ENCODE assay signal across 1 cellular context in the genomic region with DNA sequence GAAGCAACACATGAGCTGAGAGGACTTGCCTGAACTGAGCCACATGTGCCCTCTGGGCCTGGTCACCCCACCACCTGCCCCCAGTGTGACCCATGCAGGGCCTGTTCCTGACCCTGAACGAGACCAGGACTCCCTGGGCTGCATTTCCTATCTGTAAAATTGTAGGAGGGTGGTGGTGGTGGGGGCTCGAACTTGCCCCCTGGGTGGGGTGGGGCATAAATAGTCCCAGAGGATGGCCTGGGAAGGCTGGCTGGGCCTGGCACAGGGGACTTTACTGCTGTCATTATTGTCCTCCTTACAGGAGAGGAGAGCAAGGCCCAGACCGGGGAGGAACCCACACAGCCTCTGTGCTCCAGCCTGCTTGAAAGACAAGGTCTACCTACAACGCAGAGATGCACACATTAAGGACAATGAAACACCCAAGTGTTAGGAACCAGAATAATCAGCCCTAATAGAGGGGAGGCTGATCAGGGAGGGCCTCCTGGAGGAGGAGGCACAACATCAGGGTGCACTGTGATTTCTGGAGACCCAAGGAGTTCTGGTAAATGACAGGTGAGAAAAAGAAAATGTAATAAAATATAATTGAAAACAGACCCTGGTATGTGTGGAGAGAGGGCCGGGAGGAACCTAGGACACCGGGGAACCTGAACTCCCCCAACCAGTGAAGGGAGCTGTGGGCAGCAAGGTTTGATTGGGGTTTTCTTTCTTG.
TF ChIP-seq lines count a peak whose summit lies in the region.

No MANE protein-coding gene starts in this region.

TF ChIP-seq in IMR-90, 13 proteins besides CTCF, POLR2A, EP300 and RAD21:
- TF ChIP-seq, protein P1, sequence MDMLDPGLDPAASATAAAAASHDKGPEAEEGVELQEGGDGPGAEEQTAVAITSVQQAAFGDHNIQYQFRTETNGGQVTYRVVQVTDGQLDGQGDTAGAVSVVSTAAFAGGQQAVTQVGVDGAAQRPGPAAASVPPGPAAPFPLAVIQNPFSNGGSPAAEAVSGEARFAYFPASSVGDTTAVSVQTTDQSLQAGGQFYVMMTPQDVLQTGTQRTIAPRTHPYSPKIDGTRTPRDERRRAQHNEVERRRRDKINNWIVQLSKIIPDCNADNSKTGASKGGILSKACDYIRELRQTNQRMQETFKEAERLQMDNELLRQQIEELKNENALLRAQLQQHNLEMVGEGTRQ (IDR thresholded peaks at IDR 0.05; ENCODE audit: low read depth, low read length): no peak
- TF ChIP-seq RCOR1 (IDR thresholded peaks at IDR 0.05; ENCODE audit: insufficient replicate concordance, low read length) (no peak), BHLHE40 (IDR thresholded peaks at IDR 0.05; ENCODE audit: low read depth, low read length) (no peak), NFE2L2 (IDR thresholded peaks at IDR 0.05; ENCODE audit: low read depth, low read length) (no peak), MAFK (IDR thresholded peaks at IDR 0.05; ENCODE audit: low read depth, low read length) (no peak), MXI1 (IDR thresholded peaks at IDR 0.05; ENCODE audit: borderline replicate concordance, low read depth, low read length) (no peak), RFX5 (IDR thresholded peaks at IDR 0.05; ENCODE audit: low read depth, low read length) (no peak), FOS (IDR thresholded peaks at IDR 0.05; ENCODE audit: low read depth, low read length) (no peak), MAZ (IDR thresholded peaks at IDR 0.05; ENCODE audit: borderline replicate concordance, low read depth, low read length) (no peak), SMC3 (IDR thresholded peaks at IDR 0.05; ENCODE audit: low read depth, low read length) (no peak), CEBPB (IDR thresholded peaks at IDR 0.05; ENCODE audit: low read depth, low read length) (no peak), CHD1 (IDR thresholded peaks at IDR 0.05; ENCODE audit: low read depth, low read length) (no peak)
- TF ChIP-seq, protein P2, sequence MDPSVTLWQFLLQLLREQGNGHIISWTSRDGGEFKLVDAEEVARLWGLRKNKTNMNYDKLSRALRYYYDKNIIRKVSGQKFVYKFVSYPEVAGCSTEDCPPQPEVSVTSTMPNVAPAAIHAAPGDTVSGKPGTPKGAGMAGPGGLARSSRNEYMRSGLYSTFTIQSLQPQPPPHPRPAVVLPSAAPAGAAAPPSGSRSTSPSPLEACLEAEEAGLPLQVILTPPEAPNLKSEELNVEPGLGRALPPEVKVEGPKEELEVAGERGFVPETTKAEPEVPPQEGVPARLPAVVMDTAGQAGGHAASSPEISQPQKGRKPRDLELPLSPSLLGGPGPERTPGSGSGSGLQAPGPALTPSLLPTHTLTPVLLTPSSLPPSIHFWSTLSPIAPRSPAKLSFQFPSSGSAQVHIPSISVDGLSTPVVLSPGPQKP (IDR thresholded peaks at IDR 0.05; ENCODE audit: borderline replicate concordance, low read depth, low read length): no peak
